Comparison of ENCODE assay signal across 14 cellular contexts in the genomic region with DNA sequence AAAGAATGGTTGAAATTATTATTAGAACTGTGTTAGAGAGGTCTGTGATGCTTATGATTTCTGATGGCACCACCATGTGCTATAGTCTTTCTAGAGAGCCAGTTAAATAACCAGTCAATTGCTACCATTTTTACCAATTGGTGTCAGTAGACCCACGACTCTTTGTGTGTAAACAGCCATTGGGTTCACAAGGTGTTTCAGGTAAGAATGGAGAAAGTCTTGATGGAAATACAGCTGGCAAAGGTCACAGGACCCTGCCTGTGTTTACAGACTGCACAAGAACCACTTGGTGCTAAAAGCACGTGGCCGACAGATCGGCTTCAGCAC. TPM values are rescaled to one million over a fixed set of nuclear protein-coding genes. Genes with fewer than 3 reads are reported as not detected.
DNase-seq lines count a peak whose midpoint lies in the region; ATAC-seq and TF ChIP-seq lines count a peak whose summit lies in the region.
"Had no signal": no experiment of that assay in that cellular context is flagged by ENCODE, and none has a peak within 500 bp of the region (broad histone marks: within the 10 kb centered on the region; RNA-seq: fewer than 3 reads in every experiment).

No MANE protein-coding gene starts in this region.

- no peaks in the 10 kb centered on the region for H4K20me1 ChIP-seq in neural cell (ENCODE audit: insufficient read depth)

- TF ChIP-seq EP300 in neural cell (conservative IDR thresholded peaks at IDR 0.05; ENCODE audit: poor library complexity, severe bottlenecking) (peak; percentile 31), gastroesophageal sphincter (IDR thresholded peaks at IDR 0.05) (no peak)

- intact Hi-C loops in CD8-positive, alpha-beta T cell (cut with DNase I, micrococcal nuclease), result loop anchor here (1.0 to 5.0 kb wide), 3 partner anchors 124 to 766 kb away; no protein-coding TSS in a partner anchor

- H3K4me2 ChIP-seq in neural cell (ENCODE audit: low read length), result no peak overlapping the region

- H3K9me3 Mint-ChIP-seq in brain, result no peaks in the 10 kb centered on the region
- no peaks in the 10 kb centered on the region for H3K9me3 Mint-ChIP-seq in CD8-positive, alpha-beta T cell
- H3K9me3 Mint-ChIP-seq in T-helper 2 cell treated with Interferon-gamma antibody and Interleukin-4, amounts not matched to agents 5 μg/mL and 100 μg/mL, for 36 hours, result no peaks in the 10 kb centered on the region
- H3K9me3 Mint-ChIP-seq: activated B cell treated with CpG ODN at 0.5 μM for 24 hours; activated naive CD8-positive, alpha-beta T cell treated with anti-CD3 and anti-CD28 coated beads, Interleukin-2, amount 10 ng/mL, durations not matched to agents 7 days and 5 days; activated T-helper 1 cell treated with anti-CD3 and anti-CD28 coated beads, Interleukin-12 subunit alpha, Interleukin-12 subunit beta, Interleukin-2, Interleukin-4 antibody, amounts not matched to agents 30 ng/mL and 10 ng/mL and 1 ng/mL, durations not matched to agents 14 hours and 24 hours and 36 hours had no signal

- POLR2A ChIA-PET in CD8-positive, alpha-beta T cell (lab: Charles Lee), result no interaction called here

- TF ChIP-seq CTCF in brain (conservative IDR thresholded peaks at IDR 0.05) (peak; percentile 41 to 49), neural cell (IDR thresholded peaks at IDR 0.05; ENCODE audit: poor library complexity, severe bottlenecking) (peak; percentile 59), gastroesophageal sphincter (IDR thresholded peaks at IDR 0.05) (no peak)
- no peak for TF ChIP-seq CTCF in CD8-positive, alpha-beta T cell (IDR thresholded peaks at IDR 0.05)

- H3K79me2 ChIP-seq in neural cell (replicated peaks; ENCODE audit: insufficient read depth, low read length), result no peaks in the 10 kb centered on the region

- H3K27ac Mint-ChIP-seq in brain, result peak overlapping the region in 3 of 5 experiments; percentile 32 to 79 (median 66)
- H3K27ac Mint-ChIP-seq in CD8-positive, alpha-beta T cell, result no peak overlapping the region
- no peak overlapping the region for H3K27ac Mint-ChIP-seq in T-helper 2 cell treated with Interferon-gamma antibody and Interleukin-4, amounts not matched to agents 5 μg/mL and 100 μg/mL, for 36 hours
- H3K27ac Mint-ChIP-seq: activated naive CD8-positive, alpha-beta T cell treated with anti-CD3 and anti-CD28 coated beads, Interleukin-2, amount 10 ng/mL, durations not matched to agents 7 days and 5 days; T-helper 17 cell had no signal

- peaks cover 28% of the 10 kb centered on the region for H3K4me1 Mint-ChIP-seq in brain
- H3K4me1 Mint-ChIP-seq in CD8-positive, alpha-beta T cell (ENCODE audit: low read depth), result peaks cover 14% of the 10 kb centered on the region
- peaks cover 21% of the 10 kb centered on the region for H3K4me1 Mint-ChIP-seq in T-helper 2 cell treated with Interferon-gamma antibody and Interleukin-4, amounts not matched to agents 5 μg/mL and 100 μg/mL, for 36 hours (ENCODE audit: low read depth)

- no peaks in the 10 kb centered on the region for H3K9me2 ChIP-seq in neural cell (ENCODE audit: insufficient read depth, low read length)

- peak overlapping the region; percentile 39 for H3K9ac ChIP-seq in neural cell (ENCODE audit: low read length)

- H3K36me3 Mint-ChIP-seq in brain, result no peaks in the 10 kb centered on the region
- H3K36me3 Mint-ChIP-seq in CD8-positive, alpha-beta T cell, result no peaks in the 10 kb centered on the region
- no peaks in the 10 kb centered on the region for H3K36me3 Mint-ChIP-seq in T-helper 2 cell treated with Interferon-gamma antibody and Interleukin-4, amounts not matched to agents 5 μg/mL and 100 μg/mL, for 36 hours (ENCODE audit: low read depth)
- H3K36me3 Mint-ChIP-seq: activated naive CD8-positive, alpha-beta T cell treated with anti-CD3 and anti-CD28 coated beads, Interleukin-2, amount 10 ng/mL, durations not matched to agents 7 days and 5 days had no signal

- peaks cover 0 to 22% (median 0%) of the 10 kb centered on the region in 3 donors for H3K4me1 ChIP-seq in gastroesophageal sphincter
- no peaks in the 10 kb centered on the region for H3K4me1 ChIP-seq in CD8-positive, alpha-beta T cell (ENCODE audit: insufficient read depth, low read length)
- H3K4me1 ChIP-seq: prostate gland had no signal

- TF ChIP-seq POLR2A in gastroesophageal sphincter (IDR thresholded peaks at IDR 0.05), result no peak

- H3F3A ChIP-seq in neural cell (ENCODE audit: insufficient read depth, low read length, poor library complexity, severe bottlenecking), result no peaks in the 10 kb centered on the region

- peaks cover 9% of the 10 kb centered on the region for H3K27me3 Mint-ChIP-seq in brain
- peaks cover 40% of the 10 kb centered on the region for H3K27me3 Mint-ChIP-seq in CD8-positive, alpha-beta T cell (ENCODE audit: low read depth)
- H3K27me3 Mint-ChIP-seq in T-helper 2 cell treated with Interferon-gamma antibody and Interleukin-4, amounts not matched to agents 5 μg/mL and 100 μg/mL, for 36 hours (ENCODE audit: low read depth), result peaks cover 26% of the 10 kb centered on the region

- no peak overlapping the region for H3K4me3 ChIP-seq in neural cell (ENCODE audit: low read length)
- no peak overlapping the region for H3K4me3 ChIP-seq in gastroesophageal sphincter
- H3K4me3 ChIP-seq in CD8-positive, alpha-beta T cell (ENCODE audit: low read depth, low read length), result no peak overlapping the region
- H3K4me3 ChIP-seq: lung, prostate gland had no signal

- peak; percentile 3 for ATAC-seq in HG03439 (IDR thresholded peaks at IDR 0.05; ENCODE audit: unreplicated experiment)
- no peak for ATAC-seq in gastroesophageal sphincter
- no peak for ATAC-seq in CD8-positive, alpha-beta T cell

- WGBS in gastroesophageal sphincter (ENCODE audit: low coverage in 1 of 2), 2 donors, result 40 to 58% methylated on average over 4 of the region's 4 CpGs

- no peak overlapping the region for H3K4me3 Mint-ChIP-seq in brain
- H3K4me3 Mint-ChIP-seq in CD8-positive, alpha-beta T cell, result no peak overlapping the region
- no peak overlapping the region for H3K4me3 Mint-ChIP-seq in T-helper 2 cell treated with Interferon-gamma antibody and Interleukin-4, amounts not matched to agents 5 μg/mL and 100 μg/mL, for 36 hours
- H3K4me3 Mint-ChIP-seq: activated naive CD8-positive, alpha-beta T cell treated with anti-CD3 and anti-CD28 coated beads, Interleukin-2, amount 10 ng/mL, durations not matched to agents 7 days and 5 days; T-helper 17 cell had no signal

- H3K36me3 ChIP-seq in neural cell (ENCODE audit: insufficient read depth, low read length), result no peaks in the 10 kb centered on the region
- no peaks in the 10 kb centered on the region for H3K36me3 ChIP-seq in gastroesophageal sphincter
- no peaks in the 10 kb centered on the region for H3K36me3 ChIP-seq in CD8-positive, alpha-beta T cell (ENCODE audit: insufficient read depth, low read length)
- H3K36me3 ChIP-seq: prostate gland had no signal

- H3K9me3 ChIP-seq in neural cell (ENCODE audit: low read length) (no peaks in the 10 kb centered on the region), gastroesophageal sphincter (no peaks in the 10 kb centered on the region)
- H3K9me3 ChIP-seq in CD8-positive, alpha-beta T cell (ENCODE audit: low read length), result no peaks in the 10 kb centered on the region
- H3K9me3 ChIP-seq: prostate gland had no signal

- TF ChIP-seq RAD21 in neural cell (conservative IDR thresholded peaks at IDR 0.05), result no peak

- H3K27me3 ChIP-seq in neural cell (ENCODE audit: insufficient read depth, low read depth, low read length), result no peaks in the 10 kb centered on the region
- peaks cover 71% of the 10 kb centered on the region for H3K27me3 ChIP-seq in gastroesophageal sphincter
- peaks cover 6% of the 10 kb centered on the region for H3K27me3 ChIP-seq in CD8-positive, alpha-beta T cell (ENCODE audit: insufficient read depth, low read length)

- DNase-seq in DMS53 treated with DMSO at 0.1 percent for 48 hours (lab: John Stamatoyannopoulos, UW; ENCODE audit: unreplicated experiment), result peak; percentile 84
- no peak for DNase-seq in NCI-H1436 treated with DMSO at 0.1 percent for 48 hours (lab: John Stamatoyannopoulos, UW)
- no peak for DNase-seq in CD8-positive, alpha-beta T cell
- no peak for DNase-seq in T-helper 2 cell treated with Interferon-gamma antibody and Interleukin-4, amounts not matched to agents 5 μg/mL and 100 μg/mL, for 36 hours (ENCODE audit: low spot score)

- peak overlapping the region; percentile 57 for H2AFZ ChIP-seq in neural cell (ENCODE audit: low read depth, low read length)

- H3K27ac ChIP-seq in neural cell (ENCODE audit: low read length) (peak overlapping the region; percentile 79), gastroesophageal sphincter (no peak overlapping the region)
- H3K27ac ChIP-seq in CD8-positive, alpha-beta T cell (ENCODE audit: low read depth, low read length), result no peak overlapping the region
- H3K27ac ChIP-seq: prostate gland had no signal

- CTCF ChIA-PET in CD8-positive, alpha-beta T cell (lab: Charles Lee), result interaction anchor here (0.7 to 2.4 kb wide), 18 partner anchors 9 to 514 kb away, joined by 3 to 14 read pairs (median 4); a partner anchor contains a TSS

TF ChIP-seq in neural cell, 6 proteins besides CTCF, POLR2A, EP300 and RAD21:
- TF ChIP-seq EZH2 (IDR thresholded peaks at IDR 0.05; ENCODE audit: borderline replicate concordance, insufficient read depth, low read length, poor library complexity, severe bottlenecking) (no peak), SMC3 (conservative IDR thresholded peaks at IDR 0.05; ENCODE audit: poor library complexity) (peak; percentile 75), MXI1 (conservative IDR thresholded peaks at IDR 0.05; ENCODE audit: poor library complexity, severe bottlenecking) (no peak), POLR2AphosphoS5 (IDR thresholded peaks at IDR 0.05) (no peak)

RNA-seq across cellular contexts. Expression of a gene that starts 30.5 kb away (rescaled TPM):
- polyA plus RNA-seq in brain (ENCODE audit: insufficient read depth, low read depth, low replicate concordance), result not detected
- polyA plus RNA-seq in neural cell, result not detected in 2 replicates
- not detected in 2 replicates for polyA minus RNA-seq in neural cell
- not detected for total RNA-seq in gastroesophageal sphincter
- total RNA-seq in CD8-positive, alpha-beta T cell, result not detected
- total RNA-seq: activated B cell treated with CpG ODN at 0.5 μM for 24 hours; activated naive CD8-positive, alpha-beta T cell treated with anti-CD3 and anti-CD28 coated beads, Interleukin-2, amount 10 ng/mL, durations not matched to agents 7 days and 5 days; activated T-helper 1 cell treated with anti-CD3 and anti-CD28 coated beads, Interleukin-12 subunit alpha, Interleukin-12 subunit beta, Interleukin-2, Interleukin-4 antibody, amounts not matched to agents 30 ng/mL and 10 ng/mL and 1 ng/mL, durations not matched to agents 14 hours and 24 hours and 36 hours; lung; prostate gland; T-helper 17 cell had no signal
- polyA plus RNA-seq: lung had no signal

RNA-seq across cellular contexts. Expression of a gene that starts 43.7 kb away (rescaled TPM):
- polyA plus RNA-seq in brain (ENCODE audit: insufficient read depth, low read depth, low replicate concordance) (6.3 TPM), neural cell (82.2 and 87.3 TPM in 2 replicates)
- 98.2 and 102 TPM in 2 replicates for polyA minus RNA-seq in neural cell
- total RNA-seq in gastroesophageal sphincter, result 10 to 100 TPM; 13.4 to 23.0 (median 18.6) TPM
- 1 to 10 TPM; 1.6 to 1.7 TPM for total RNA-seq in CD8-positive, alpha-beta T cell

RNA-seq across cellular contexts. Expression of a gene that starts 45.0 kb away (rescaled TPM):
- not detected for polyA plus RNA-seq in brain (ENCODE audit: insufficient read depth, low read depth, low replicate concordance)
- not detected in 2 replicates for polyA plus RNA-seq in neural cell
- polyA minus RNA-seq in neural cell, result not detected in 2 replicates
- not detected for total RNA-seq in gastroesophageal sphincter
- total RNA-seq in CD8-positive, alpha-beta T cell, result not detected
- total RNA-seq: activated B cell treated with CpG ODN at 0.5 μM for 24 hours; activated naive CD8-positive, alpha-beta T cell treated with anti-CD3 and anti-CD28 coated beads, Interleukin-2, amount 10 ng/mL, durations not matched to agents 7 days and 5 days; activated T-helper 1 cell treated with anti-CD3 and anti-CD28 coated beads, Interleukin-12 subunit alpha, Interleukin-12 subunit beta, Interleukin-2, Interleukin-4 antibody, amounts not matched to agents 30 ng/mL and 10 ng/mL and 1 ng/mL, durations not matched to agents 14 hours and 24 hours and 36 hours; lung; T-helper 17 cell had no signal
- polyA plus RNA-seq: lung had no signal

RNA-seq across cellular contexts. Expression of a gene that starts 48.8 kb away (rescaled TPM):
- polyA plus RNA-seq in brain (ENCODE audit: insufficient read depth, low read depth, low replicate concordance), result not detected
- not detected in 2 replicates for polyA plus RNA-seq in neural cell
- not detected in 2 replicates for polyA minus RNA-seq in neural cell
- total RNA-seq in gastroesophageal sphincter, result not detected
- total RNA-seq in CD8-positive, alpha-beta T cell, result not detected
- total RNA-seq: activated B cell treated with CpG ODN at 0.5 μM for 24 hours; activated naive CD8-positive, alpha-beta T cell treated with anti-CD3 and anti-CD28 coated beads, Interleukin-2, amount 10 ng/mL, durations not matched to agents 7 days and 5 days; activated T-helper 1 cell treated with anti-CD3 and anti-CD28 coated beads, Interleukin-12 subunit alpha, Interleukin-12 subunit beta, Interleukin-2, Interleukin-4 antibody, amounts not matched to agents 30 ng/mL and 10 ng/mL and 1 ng/mL, durations not matched to agents 14 hours and 24 hours and 36 hours; lung; prostate gland; T-helper 17 cell had no signal
- polyA plus RNA-seq: lung had no signal

RNA-seq across cellular contexts. Expression of a gene that starts 58.8 kb away (rescaled TPM):
- polyA plus RNA-seq in brain (ENCODE audit: insufficient read depth, low read depth, low replicate concordance) (not detected), neural cell (not detected in 2 replicates)
- 0.23 TPM in 1 of 2 replicates, not detected in the other for polyA minus RNA-seq in neural cell
- total RNA-seq in gastroesophageal sphincter, result not detected
- not detected for total RNA-seq in CD8-positive, alpha-beta T cell
- total RNA-seq: activated B cell treated with CpG ODN at 0.5 μM for 24 hours; activated naive CD8-positive, alpha-beta T cell treated with anti-CD3 and anti-CD28 coated beads, Interleukin-2, amount 10 ng/mL, durations not matched to agents 7 days and 5 days; activated T-helper 1 cell treated with anti-CD3 and anti-CD28 coated beads, Interleukin-12 subunit alpha, Interleukin-12 subunit beta, Interleukin-2, Interleukin-4 antibody, amounts not matched to agents 30 ng/mL and 10 ng/mL and 1 ng/mL, durations not matched to agents 14 hours and 24 hours and 36 hours; lung; T-helper 17 cell had no signal
- polyA plus RNA-seq: lung had no signal

Comparison
In these comparisons a context has a peak if more than half of its experiments do, and no peak if none do; other contexts are left out.
1. H3K27ac Mint-ChIP-seq: peak in brain (3 of 5); none in CD8-positive, alpha-beta T cell (single experiment) and T-helper 2 cell treated with Interferon-gamma antibody and Interleukin-4, amounts not matched to agents 5 μg/mL and 100 μg/mL, for 36 hours (single experiment).
2. CTCF ChIP-seq: peak in brain (2 of 2) and neural cell (single experiment); none in gastroesophageal sphincter (0 of 4) and CD8-positive, alpha-beta T cell (single experiment).
3. RNA of a gene that starts 43.7 kb away (total RNA-seq): 13.4 to 23.0 TPM in gastroesophageal sphincter; 1.6 to 1.7 TPM in CD8-positive, alpha-beta T cell; every median in the first group is over 4 times any median in the second.